35 cellular contexts compared by ENCODE assay signal in the genomic region with DNA sequence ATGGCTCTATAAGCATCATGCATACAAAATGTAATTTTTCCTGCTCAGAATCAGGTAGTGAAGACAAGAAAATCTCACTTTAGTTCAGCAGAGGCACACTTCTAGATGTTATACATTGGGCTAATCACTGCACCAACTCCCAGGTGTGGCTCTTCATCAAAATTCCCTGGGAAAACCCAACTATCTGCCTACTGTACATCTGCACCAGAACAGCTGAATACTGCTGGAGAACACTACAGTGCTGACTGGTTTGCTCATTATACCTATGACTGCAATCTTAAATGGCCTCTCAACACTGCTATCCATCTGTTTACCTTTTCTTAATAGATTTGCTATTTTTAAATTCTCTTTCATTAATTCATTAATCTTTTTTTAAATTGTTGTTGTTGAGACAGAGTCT.
"Had no signal": no experiment of that assay in that cellular context is flagged by ENCODE, and none has a peak within 500 bp of the region (broad histone marks: within the 10 kb centered on the region; RNA-seq: fewer than 3 reads in every experiment).

No MANE protein-coding gene starts in this region.

- DNase-seq: activated B cell treated with CpG ODN at 0.5 μM for 24 hours; activated CD4-positive, alpha-beta T cell treated with anti-CD3 and anti-CD28 coated beads for 48 hours; activated CD4-positive, alpha-beta T cell treated with anti-CD3 and anti-CD28 coated beads, Interleukin-2, amount 50 U/mL, for 1 hour; activated CD4-positive, alpha-beta T cell treated with anti-CD3 and anti-CD28 coated beads, Interleukin-2, amount 50 U/mL, for 48 hours; activated CD8-positive, alpha-beta memory T cell treated with anti-CD3 and anti-CD28 coated beads, Interleukin-2, amount 10 ng/mL, durations not matched to agents 7 days and 5 days; activated CD8-positive, alpha-beta memory T cell treated with anti-CD3 and anti-CD28 coated beads, Interleukin-2, amount 50 U/mL, for 4 hours; activated CD8-positive, alpha-beta T cell treated with anti-CD3 and anti-CD28 coated beads for 36 hours; activated effector memory CD4-positive, alpha-beta T cell treated with anti-CD3 and anti-CD28 coated beads, Interleukin-2, amount 50 U/mL, for 16 hours; activated naive CD4-positive, alpha-beta T cell treated with anti-CD3 and anti-CD28 coated beads for 36 hours; activated naive CD8-positive, alpha-beta T cell treated with anti-CD3 and anti-CD28 coated beads for 36 hours; activated naive CD8-positive, alpha-beta T cell treated with anti-CD3 and anti-CD28 coated beads, Interleukin-2, amount 50 U/mL, for 24 hours; activated T-cell treated with anti-CD3 and anti-CD28 coated beads, Interleukin-2, amount 50 U/mL, for 1 hour; activated T-cell treated with anti-CD3 and anti-CD28 coated beads, Interleukin-2, amount 50 U/mL, for 48 hours; adrenal gland; amygdala; aorta; body of pancreas; central memory CD4-positive, alpha-beta T cell; cerebellar nuclear complex; colonic mucosa; effector memory CD4-positive, alpha-beta T cell; endodermal cell; foreskin fibroblast; head of caudate nucleus; T-helper 1 cell; T-helper 17 cell; T1000; WERI-Rb-1 had no signal

- H3K27me3 ChIP-seq: adrenal gland, body of pancreas, colonic mucosa had no signal

- H3K27me3 Mint-ChIP-seq: activated B cell treated with CpG ODN at 0.5 μM for 24 hours had no signal

- H3K4me3 Mint-ChIP-seq: activated B cell treated with CpG ODN at 0.5 μM for 24 hours; activated CD8-positive, alpha-beta memory T cell treated with anti-CD3 and anti-CD28 coated beads, Interleukin-2, amount 10 ng/mL, durations not matched to agents 7 days and 5 days; activated CD8-positive, alpha-beta T cell treated with anti-CD3 and anti-CD28 coated beads for 36 hours; activated naive CD4-positive, alpha-beta T cell treated with anti-CD3 and anti-CD28 coated beads for 36 hours; activated naive CD4-positive, alpha-beta T cell treated with anti-CD3 and anti-CD28 coated beads, Interleukin-2, amount 50 U/mL, for 24 hours; activated naive CD8-positive, alpha-beta T cell treated with anti-CD3 and anti-CD28 coated beads for 36 hours; activated naive CD8-positive, alpha-beta T cell treated with anti-CD3 and anti-CD28 coated beads, Interleukin-2, amount 50 U/mL, for 24 hours; activated T-helper 1 cell treated with anti-CD3 and anti-CD28 coated beads, Interleukin-12 subunit alpha, Interleukin-12 subunit beta, Interleukin-2, Interleukin-4 antibody, amounts not matched to agents 30 ng/mL and 10 ng/mL and 1 ng/mL, durations not matched to agents 14 hours and 24 hours and 36 hours; endodermal cell; T-helper 17 cell; T-helper 2 cell treated with Interferon-gamma antibody and Interleukin-4, amounts not matched to agents 5 μg/mL and 100 μg/mL, for 36 hours had no signal

- H3K27ac ChIP-seq: adrenal gland, body of pancreas, colonic mucosa, WERI-Rb-1 had no signal

- H3K4me3 ChIP-seq: adrenal gland, body of pancreas, colonic mucosa had no signal

- H3K9me3 Mint-ChIP-seq: activated B cell treated with CpG ODN at 0.5 μM for 24 hours; activated CD8-positive, alpha-beta T cell treated with anti-CD3 and anti-CD28 coated beads for 36 hours; activated naive CD4-positive, alpha-beta T cell treated with anti-CD3 and anti-CD28 coated beads for 36 hours; activated naive CD4-positive, alpha-beta T cell treated with anti-CD3 and anti-CD28 coated beads, Interleukin-2, amount 50 U/mL, for 24 hours; activated naive CD8-positive, alpha-beta T cell treated with anti-CD3 and anti-CD28 coated beads for 36 hours; activated naive CD8-positive, alpha-beta T cell treated with anti-CD3 and anti-CD28 coated beads, Interleukin-2, amount 50 U/mL, for 24 hours; activated T-helper 1 cell treated with anti-CD3 and anti-CD28 coated beads, Interleukin-12 subunit alpha, Interleukin-12 subunit beta, Interleukin-2, Interleukin-4 antibody, amounts not matched to agents 30 ng/mL and 10 ng/mL and 1 ng/mL, durations not matched to agents 14 hours and 24 hours and 36 hours; activated T-helper 2 cell treated with anti-CD3 and anti-CD28 coated beads, Interferon-gamma antibody, Interleukin-2, Interleukin-4, amounts not matched to agents 10 μg/mL and 5 μg/mL and 100 μg/mL, durations not matched to agents 14 hours and 24 hours and 36 hours; endodermal cell; T-helper 2 cell treated with Interferon-gamma antibody and Interleukin-4, amounts not matched to agents 5 μg/mL and 100 μg/mL, for 36 hours had no signal

- ATAC-seq: activated CD4-positive, CD25-positive, alpha-beta regulatory T cell treated with anti-CD3 and anti-CD28 coated beads, Interleukin-2, amount 50 U/mL, for 24 hours; activated CD8-positive, alpha-beta memory T cell treated with anti-CD3 and anti-CD28 coated beads, Interleukin-2, amount 10 ng/mL, durations not matched to agents 7 days and 5 days; activated CD8-positive, alpha-beta T cell treated with anti-CD3 and anti-CD28 coated beads for 36 hours; activated naive CD8-positive, alpha-beta T cell treated with anti-CD3 and anti-CD28 coated beads, Interleukin-2, amount 50 U/mL, for 24 hours; body of pancreas; esophagus mucosa; T-helper 17 cell had no signal

- H3K36me3 Mint-ChIP-seq: activated CD8-positive, alpha-beta memory T cell treated with anti-CD3 and anti-CD28 coated beads, Interleukin-2, amount 10 ng/mL, durations not matched to agents 7 days and 5 days; activated naive CD4-positive, alpha-beta T cell treated with anti-CD3 and anti-CD28 coated beads, Interleukin-2, amount 50 U/mL, for 24 hours; activated naive CD8-positive, alpha-beta T cell treated with anti-CD3 and anti-CD28 coated beads for 36 hours had no signal

- H3K36me3 ChIP-seq: adrenal gland, colonic mucosa, WERI-Rb-1 had no signal

- H3K4me1 ChIP-seq: adrenal gland, colonic mucosa had no signal

- H3K9me3 ChIP-seq: adrenal gland, body of pancreas, colonic mucosa had no signal

- H3K4me1 Mint-ChIP-seq: activated naive CD4-positive, alpha-beta T cell treated with anti-CD3 and anti-CD28 coated beads, Interleukin-2, amount 50 U/mL, for 24 hours; endodermal cell had no signal

- H3K27ac Mint-ChIP-seq: activated B cell treated with CpG ODN at 0.5 μM for 24 hours; activated CD8-positive, alpha-beta memory T cell treated with anti-CD3 and anti-CD28 coated beads, Interleukin-2, amount 10 ng/mL, durations not matched to agents 7 days and 5 days; activated CD8-positive, alpha-beta T cell treated with anti-CD3 and anti-CD28 coated beads for 36 hours; activated naive CD4-positive, alpha-beta T cell treated with anti-CD3 and anti-CD28 coated beads for 36 hours; activated naive CD4-positive, alpha-beta T cell treated with anti-CD3 and anti-CD28 coated beads, Interleukin-2, amount 50 U/mL, for 24 hours; activated naive CD8-positive, alpha-beta T cell treated with anti-CD3 and anti-CD28 coated beads for 36 hours; activated naive CD8-positive, alpha-beta T cell treated with anti-CD3 and anti-CD28 coated beads, Interleukin-2, amount 50 U/mL, for 24 hours; activated T-helper 1 cell treated with anti-CD3 and anti-CD28 coated beads, Interleukin-12 subunit alpha, Interleukin-12 subunit beta, Interleukin-2, Interleukin-4 antibody, amounts not matched to agents 30 ng/mL and 10 ng/mL and 1 ng/mL, durations not matched to agents 14 hours and 24 hours and 36 hours; activated T-helper 2 cell treated with anti-CD3 and anti-CD28 coated beads, Interferon-gamma antibody, Interleukin-2, Interleukin-4, amounts not matched to agents 10 μg/mL and 5 μg/mL and 100 μg/mL, durations not matched to agents 14 hours and 24 hours and 36 hours; endodermal cell; T-helper 17 cell; T-helper 2 cell treated with Interferon-gamma antibody and Interleukin-4, amounts not matched to agents 5 μg/mL and 100 μg/mL, for 36 hours had no signal

- FAIRE-seq: frontal cortex had no signal
